ENCODE assay signal across 14 cellular contexts in the genomic region with DNA sequence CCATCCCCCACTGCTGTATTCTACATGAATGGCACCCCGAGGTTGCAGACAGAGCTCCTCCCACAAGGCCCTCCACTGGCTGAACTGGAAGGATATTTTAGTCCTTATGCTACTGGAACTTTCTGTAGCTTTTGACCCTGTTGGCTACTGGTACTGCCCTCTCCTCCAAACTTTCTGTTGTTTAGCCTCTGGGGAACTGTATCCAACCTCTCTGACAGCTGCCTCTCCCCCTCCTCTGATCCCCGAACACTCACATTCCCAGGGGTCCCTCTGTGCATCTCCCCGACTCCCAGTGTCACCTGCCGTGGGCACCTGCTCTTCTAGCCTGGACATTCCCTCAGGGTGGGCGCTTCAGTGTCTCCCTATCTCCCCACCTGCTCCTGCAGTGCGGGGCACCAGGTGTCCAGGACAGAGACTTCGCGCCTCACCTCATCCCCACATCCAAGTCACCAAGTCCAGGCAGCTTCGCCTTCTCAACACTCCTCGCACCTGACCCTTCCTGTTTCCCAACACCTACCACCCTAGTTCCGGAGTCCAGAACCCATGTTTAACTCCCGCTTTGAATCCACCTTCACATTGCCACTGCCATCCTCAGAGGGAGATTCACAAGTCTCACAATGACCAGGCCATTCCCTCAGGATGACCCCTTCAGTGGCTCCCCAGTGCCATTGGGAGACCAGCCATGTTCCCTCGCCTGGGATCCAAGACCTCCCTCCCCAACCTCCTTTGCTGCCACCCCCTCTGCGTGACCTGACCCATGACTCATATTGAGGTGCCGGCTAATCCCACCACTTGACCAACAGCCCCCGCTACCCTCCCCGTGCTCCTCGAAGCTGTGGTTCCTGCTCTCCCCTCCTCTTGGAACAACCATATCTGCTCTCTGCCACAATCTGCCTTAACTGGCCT. TPM values are rescaled to one million over a fixed set of nuclear protein-coding genes. Genes with fewer than 3 reads are reported as not detected.
A peak's percentile ranks its signal among the peaks of the same experiment; 100 is the strongest.
DNase-seq lines count a peak whose midpoint lies in the region; ATAC-seq and TF ChIP-seq lines count a peak whose summit lies in the region.
"Had no signal": no experiment of that assay in that cellular context is flagged by ENCODE, and none has a peak within 500 bp of the region (broad histone marks: within the 10 kb centered on the region; RNA-seq: fewer than 3 reads in every experiment).

No MANE protein-coding gene starts in this region.

- H3K9ac ChIP-seq in endocrine pancreas (ENCODE audit: control insufficient read depth, insufficient read depth, low read length): peak overlapping the region; percentile 8
- H3K9ac ChIP-seq: KMS-11, parathyroid adenoma had no signal

- H3K4me2 ChIP-seq in OCI-LY7 (ENCODE audit: low read length): no peak overlapping the region
- H3K4me2 ChIP-seq: KMS-11 had no signal

- H3K36me3 Mint-ChIP-seq in nephron (ENCODE audit: low read depth): no peaks in the 10 kb centered on the region
- H3K36me3 Mint-ChIP-seq in activated CD8-positive, alpha-beta memory T cell treated with anti-CD3 and anti-CD28 coated beads, Interleukin-2, amount 10 ng/mL, durations not matched to agents 7 days and 5 days: peaks cover 39% of the 10 kb centered on the region

- H3K27ac Mint-ChIP-seq in nephron: peak overlapping the region; percentile 65 to 94 (median 82)
- no peak overlapping the region for H3K27ac Mint-ChIP-seq in activated CD8-positive, alpha-beta memory T cell treated with anti-CD3 and anti-CD28 coated beads, Interleukin-2, amount 10 ng/mL, durations not matched to agents 7 days and 5 days
- H3K27ac Mint-ChIP-seq: CD8-positive, alpha-beta T cell had no signal

- POLR2A ChIA-PET in RWPE1 (lab: Yijun Ruan, JAX; ENCODE audit: low non-redundant PET): interaction anchor here (0.6 to 0.9 kb wide), 2 partner anchors 12 to 39 kb away, joined by 3 read pairs; no protein-coding TSS in a partner anchor
- POLR2A ChIA-PET in OCI-LY7 (lab: Charles Lee): no interaction called here

- no peak overlapping the region for H3K4me3 ChIP-seq in endocrine pancreas (ENCODE audit: control insufficient read depth, insufficient read depth, low read length)
- no peak overlapping the region for H3K4me3 ChIP-seq in OCI-LY7 (ENCODE audit: low read depth, low read length, poor library complexity, severe bottlenecking)
- H3K4me3 ChIP-seq: adrenal gland, HAP-1 had no signal

- no peaks in the 10 kb centered on the region for H3K27me3 ChIP-seq in endocrine pancreas (ENCODE audit: control insufficient read depth, insufficient read depth, low read length)
- H3K27me3 ChIP-seq: adrenal gland had no signal

- H3K9me3 Mint-ChIP-seq in nephron: no peaks in the 10 kb centered on the region
- H3K9me3 Mint-ChIP-seq in activated CD8-positive, alpha-beta memory T cell treated with anti-CD3 and anti-CD28 coated beads, Interleukin-2, amount 10 ng/mL, durations not matched to agents 7 days and 5 days (ENCODE audit: low read depth): peaks cover 3% of the 10 kb centered on the region
- H3K9me3 Mint-ChIP-seq: CD8-positive, alpha-beta T cell had no signal

- H3K4me1 Mint-ChIP-seq in nephron: peaks cover 29% of the 10 kb centered on the region
- H3K4me1 Mint-ChIP-seq in activated CD8-positive, alpha-beta memory T cell treated with anti-CD3 and anti-CD28 coated beads, Interleukin-2, amount 10 ng/mL, durations not matched to agents 7 days and 5 days: peaks cover 9% of the 10 kb centered on the region

- no peaks in the 10 kb centered on the region for H3K9me2 ChIP-seq in OCI-LY7 (ENCODE audit: insufficient read depth, low read length)

- H3K9me3 ChIP-seq in endocrine pancreas (ENCODE audit: control insufficient read depth, low read length) (no peaks in the 10 kb centered on the region), OCI-LY7 (ENCODE audit: low read length) (no peaks in the 10 kb centered on the region)
- H3K9me3 ChIP-seq: adrenal gland, HAP-1 had no signal

- H3K36me3 ChIP-seq in endocrine pancreas (ENCODE audit: control insufficient read depth, insufficient read depth, low read length): no peaks in the 10 kb centered on the region
- 0 out of 2 replicates have a peak, but pooled peaks cover 2% of the 10 kb centered on the region for H3K36me3 ChIP-seq in OCI-LY7 (ENCODE audit: insufficient read depth, low read length)
- H3K36me3 ChIP-seq: adrenal gland, HAP-1 had no signal

- no peaks in the 10 kb centered on the region for H3K79me2 ChIP-seq in OCI-LY7 (ENCODE audit: insufficient read depth, low read depth, low read length)
- H3K79me2 ChIP-seq: parathyroid adenoma had no signal

- CTCF ChIA-PET in RWPE1 (lab: Yijun Ruan, JAX) (no interaction called here), OCI-LY7 (lab: Charles Lee; ENCODE audit: unreplicated experiment) (interaction anchor here (0.6 kb wide), 1 partner anchor 540 kb away, joined by 3 read pairs; no protein-coding TSS in a partner anchor)
- CTCF ChIA-PET in activated CD8-positive, alpha-beta memory T cell treated with anti-CD3 and anti-CD28 coated beads, Interleukin-2, amount 10 ng/mL, durations not matched to agents 7 days and 5 days (lab: Charles Lee): interaction anchor here (0.9 kb wide), 1 partner anchor 20 kb away, joined by 3 read pairs; no protein-coding TSS in a partner anchor

- BruUV-seq in OCI-LY7 (replicated peaks; lab: Mats Ljungman, UMichigan): no TSS peak

- TF ChIP-seq CTCF in C4-2B (conservative IDR thresholded peaks at IDR 0.05): no peak
- TF ChIP-seq CTCF in RWPE1 (conservative IDR thresholded peaks at IDR 0.05; ENCODE audit: low read depth): no peak
- TF ChIP-seq CTCF in nephron (IDR thresholded peaks at IDR 0.05; ENCODE audit: unreplicated experiment in 3 of 3): no peak
- TF ChIP-seq CTCF in OCI-LY7 (conservative IDR thresholded peaks at IDR 0.05; ENCODE audit: low read length): no peak

- ATAC-seq in activated CD8-positive, alpha-beta memory T cell treated with anti-CD3 and anti-CD28 coated beads, Interleukin-2, amount 10 ng/mL, durations not matched to agents 7 days and 5 days: no peak
- ATAC-seq: CD8-positive, alpha-beta T cell had no signal

- no peaks in the 10 kb centered on the region for H4K20me1 ChIP-seq in OCI-LY7 (ENCODE audit: insufficient read depth, low read length)

- H2AFZ ChIP-seq in OCI-LY7 (ENCODE audit: low read length): no peak overlapping the region
- H2AFZ ChIP-seq: parathyroid adenoma had no signal

- intact Hi-C loops in OCI-LY7 (cut with micrococcal nuclease; ENCODE audit: unreplicated experiment): no loop called here

- H3K4me3 Mint-ChIP-seq in nephron: peak overlapping the region in 2 of 3 experiments; percentile 27 to 52
- H3K4me3 Mint-ChIP-seq in activated CD8-positive, alpha-beta memory T cell treated with anti-CD3 and anti-CD28 coated beads, Interleukin-2, amount 10 ng/mL, durations not matched to agents 7 days and 5 days: no peak overlapping the region
- H3K4me3 Mint-ChIP-seq: CD8-positive, alpha-beta T cell had no signal

- peaks cover 8% of the 10 kb centered on the region for H3K27me3 Mint-ChIP-seq in nephron (ENCODE audit: low read depth)
- H3K27me3 Mint-ChIP-seq in activated CD8-positive, alpha-beta memory T cell treated with anti-CD3 and anti-CD28 coated beads, Interleukin-2, amount 10 ng/mL, durations not matched to agents 7 days and 5 days: no peaks in the 10 kb centered on the region

- H3K27ac ChIP-seq in C4-2B: peak overlapping the region; percentile 4; the same call in 1 of the 2 replicates
- H3K27ac ChIP-seq in RWPE1: peak overlapping the region; percentile 64
- H3K27ac ChIP-seq in OCI-LY7 (ENCODE audit: low read depth, low read length, poor library complexity, severe bottlenecking): no peak overlapping the region
- H3K27ac ChIP-seq: KMS-11, parathyroid adenoma had no signal

- DNase-seq in RWPE1 (ENCODE audit: low spot score) (no peak), COR-L47 (lab: John Stamatoyannopoulos, UW) (no peak), OCI-LY7 (ENCODE audit: low spot score) (no peak), NCI-H748 treated with DMSO at 0.1 percent for 48 hours (lab: John Stamatoyannopoulos, UW) (no peak)
- no peak for DNase-seq in activated CD8-positive, alpha-beta memory T cell treated with anti-CD3 and anti-CD28 coated beads, Interleukin-2, amount 10 ng/mL, durations not matched to agents 7 days and 5 days
- DNase-seq: activated CD4-positive, alpha-beta T cell treated with anti-CD3 and anti-CD28 coated beads for 1 hour; CD8-positive, alpha-beta T cell had no signal

- H3K4me1 ChIP-seq in endocrine pancreas (ENCODE audit: control insufficient read depth, insufficient read depth, low read length) (no peaks in the 10 kb centered on the region), OCI-LY7 (ENCODE audit: insufficient read depth, low read length, poor library complexity, severe bottlenecking) (peaks cover 9% of the 10 kb centered on the region)
- H3K4me1 ChIP-seq: adrenal gland, HAP-1, parathyroid adenoma had no signal

RNA-seq across cellular contexts. Expression of a gene that starts 34.2 kb away (rescaled TPM):
- 14.1 TPM in 2 replicates for total RNA-seq in OCI-LY7 (2014; rRNA removed; shearing (Covaris generic))
- total RNA-seq in OCI-LY7 (2022): 14.5 and 16.0 TPM in 2 replicates
- total RNA-seq in activated CD8-positive, alpha-beta memory T cell treated with anti-CD3 and anti-CD28 coated beads, Interleukin-2, amount 10 ng/mL, durations not matched to agents 7 days and 5 days: 10 to 100 TPM; 75.8 to 80.9 TPM

Comparison
In these comparisons a context has a peak if more than half of its experiments do, and no peak if none do; other contexts are left out.
1. RNA of a gene that starts 34.2 kb away (total RNA-seq): 75.8 to 80.9 TPM in activated CD8-positive, alpha-beta memory T cell treated with anti-CD3 and anti-CD28 coated beads, Interleukin-2, amount 10 ng/mL, durations not matched to agents 7 days and 5 days; 14.1 to 16.0 TPM in OCI-LY7; every median in the first group is over 4 times any median in the second.